6 cellular contexts compared by ENCODE assay signal in the genomic region with DNA sequence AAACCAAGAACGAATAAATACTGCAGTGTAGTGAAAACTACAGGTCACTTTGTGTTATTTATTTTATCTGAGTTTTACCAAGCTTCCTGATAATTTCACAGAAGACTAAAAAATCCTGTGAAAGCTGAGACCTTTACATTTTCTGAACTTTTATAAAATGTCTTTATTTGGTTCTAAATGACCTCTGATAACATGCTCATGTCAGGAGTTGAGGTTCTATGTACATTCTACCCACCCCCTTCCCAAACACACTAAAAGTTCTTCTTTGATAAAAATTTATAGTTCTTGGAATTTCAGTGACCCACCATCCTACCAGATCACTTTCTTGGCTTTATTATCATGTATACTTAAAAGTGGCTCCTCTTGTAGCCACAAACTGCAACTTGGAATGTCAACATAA.
"Had no signal": no experiment of that assay in that cellular context is flagged by ENCODE, and none has a peak within 500 bp of the region (broad histone marks: within the 10 kb centered on the region; RNA-seq: fewer than 3 reads in every experiment).

No MANE protein-coding gene starts in this region.

- H3K4me3 ChIP-seq: GM23248, K562 had no signal

- ATAC-seq: K562 had no signal

- H3K9ac ChIP-seq: GM23248 had no signal

- H3K27ac ChIP-seq: GM23248 had no signal

- DNase-seq: GM23248, GOT3, H7, HCEC 1CT, IMR-90 had no signal

- H2AFZ ChIP-seq: GM23248 had no signal
